11 cellular contexts compared by ENCODE assay signal in genomic region chr6:35385457-35386202, GRCh38. TPM values are rescaled to one million over a fixed set of nuclear protein-coding genes. Genes with fewer than 3 reads are reported as not detected.
A peak's percentile ranks its signal among the peaks of the same experiment; 100 is the strongest.
DNase-seq lines count a peak whose midpoint lies in the region; ATAC-seq and TF ChIP-seq lines count a peak whose summit lies in the region.
"Had no signal": no experiment of that assay in that cellular context is flagged by ENCODE, and none has a peak within 500 bp of the region (broad histone marks: within the 10 kb centered on the region; RNA-seq: fewer than 3 reads in every experiment).

No MANE protein-coding gene starts in this region.

- DNase-seq in EH (ENCODE audit: low read depth) (peak; percentile 65), NCI-H748 (lab: John Stamatoyannopoulos, UW; ENCODE audit: unreplicated experiment) (peak; percentile 70), sciatic nerve (ENCODE audit: low spot score) (peak; percentile 71), GF-D8 (lab: John Stamatoyannopoulos, UW) (no peak), mucosa of gallbladder (ENCODE audit: low spot score) (no peak), anterior cingulate cortex (lab: John Stamatoyannopoulos, UW) (no peak)
- no peak for DNase-seq in stimulated activated CD4-positive, alpha-beta T cell treated with anti-CD3 and anti-CD28 coated beads, Interleukin-2, amount 100 ng/mL, for 48 hours
- DNase-seq: endodermal cell; kidney glomerular epithelial cell; stimulated activated naive CD4-positive, alpha-beta T cell treated with Interleukin-2 at 50 U/mL for 16 hours had no signal

- WGBS in gastroesophageal sphincter (ENCODE audit: low coverage in 1 of 2), 2 donors: 37 to 44% methylated on average over 11 to 12 of the region's 14 CpGs

- no peak for TF ChIP-seq EP300 in gastroesophageal sphincter (IDR thresholded peaks at IDR 0.05)

- no peak for TF ChIP-seq CTCF in gastroesophageal sphincter (IDR thresholded peaks at IDR 0.05)

- no peaks in the 10 kb centered on the region for H3K9me3 ChIP-seq in gastroesophageal sphincter

- no peak for TF ChIP-seq POLR2A in gastroesophageal sphincter (IDR thresholded peaks at IDR 0.05)

- no peaks in the 10 kb centered on the region for H3K27me3 ChIP-seq in gastroesophageal sphincter

- no peak overlapping the region for H3K4me3 ChIP-seq in gastroesophageal sphincter

- H3K4me1 ChIP-seq in gastroesophageal sphincter: peaks cover 0 to 31% (median 6%) of the 10 kb centered on the region in 3 donors

- no peak overlapping the region for H3K27ac ChIP-seq in gastroesophageal sphincter

- ATAC-seq in gastroesophageal sphincter: peak; percentile 50
- peak; percentile 92 for ATAC-seq in sciatic nerve

- H3K36me3 ChIP-seq in gastroesophageal sphincter: no peaks in the 10 kb centered on the region

- intact Hi-C loops in sciatic nerve (cut with DNase I): no loop called here

RNA-seq across cellular contexts. Expression of gene PPARD, which starts 43.3 kb away (rescaled TPM):
- total RNA-seq in gastroesophageal sphincter: 10 to 100 TPM; 10.3 to 16.0 (median 13.3) TPM
- 26.7 TPM for total RNA-seq in sciatic nerve
- total RNA-seq in mucosa of gallbladder: 27.9 TPM

Comparison
In these comparisons a context has a peak if more than half of its experiments do, and no peak if none do; other contexts are left out.
1. DNase-seq: peak in EH (single experiment), NCI-H748 (single experiment) and sciatic nerve (single experiment); none in GF-D8 (single experiment), stimulated activated CD4-positive, alpha-beta T cell treated with anti-CD3 and anti-CD28 coated beads, Interleukin-2, amount 100 ng/mL, for 48 hours (0 of 2), mucosa of gallbladder (single experiment) and anterior cingulate cortex (0 of 58).